Comparison of ENCODE assay signal across 2 cellular contexts in the genomic region with DNA sequence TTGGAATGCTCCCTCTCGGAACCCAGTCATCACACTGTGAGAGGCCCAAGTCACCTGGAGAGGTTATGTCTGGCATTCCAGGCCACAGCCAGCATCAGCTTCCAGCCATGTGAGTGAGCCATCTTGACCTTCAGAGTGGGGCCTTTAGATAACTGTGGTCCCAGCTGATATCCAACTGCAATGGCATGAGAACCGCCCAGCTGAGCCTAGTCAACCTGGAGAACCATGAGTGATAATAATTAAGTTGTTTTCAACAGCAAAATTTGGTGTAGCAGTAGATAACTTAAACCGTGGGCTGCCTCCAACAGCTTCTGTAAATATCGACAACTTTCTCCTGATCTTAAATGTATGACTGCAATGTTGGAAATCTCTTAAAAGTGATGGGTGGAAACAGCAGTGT.
TF ChIP-seq lines count a peak whose summit lies in the region.

No MANE protein-coding gene starts in this region.

TF ChIP-seq in HepG2, 621 proteins besides CTCF, POLR2A, EP300 and RAD21:
- no peak for TF ChIP-seq ZNF274 (CRISPR knock-in tag; IDR thresholded peaks at IDR 0.05)
- no peak for TF ChIP-seq NR3C1 (CRISPR knock-in tag; IDR thresholded peaks at IDR 0.05)
- TF ChIP-seq, protein P1, sequence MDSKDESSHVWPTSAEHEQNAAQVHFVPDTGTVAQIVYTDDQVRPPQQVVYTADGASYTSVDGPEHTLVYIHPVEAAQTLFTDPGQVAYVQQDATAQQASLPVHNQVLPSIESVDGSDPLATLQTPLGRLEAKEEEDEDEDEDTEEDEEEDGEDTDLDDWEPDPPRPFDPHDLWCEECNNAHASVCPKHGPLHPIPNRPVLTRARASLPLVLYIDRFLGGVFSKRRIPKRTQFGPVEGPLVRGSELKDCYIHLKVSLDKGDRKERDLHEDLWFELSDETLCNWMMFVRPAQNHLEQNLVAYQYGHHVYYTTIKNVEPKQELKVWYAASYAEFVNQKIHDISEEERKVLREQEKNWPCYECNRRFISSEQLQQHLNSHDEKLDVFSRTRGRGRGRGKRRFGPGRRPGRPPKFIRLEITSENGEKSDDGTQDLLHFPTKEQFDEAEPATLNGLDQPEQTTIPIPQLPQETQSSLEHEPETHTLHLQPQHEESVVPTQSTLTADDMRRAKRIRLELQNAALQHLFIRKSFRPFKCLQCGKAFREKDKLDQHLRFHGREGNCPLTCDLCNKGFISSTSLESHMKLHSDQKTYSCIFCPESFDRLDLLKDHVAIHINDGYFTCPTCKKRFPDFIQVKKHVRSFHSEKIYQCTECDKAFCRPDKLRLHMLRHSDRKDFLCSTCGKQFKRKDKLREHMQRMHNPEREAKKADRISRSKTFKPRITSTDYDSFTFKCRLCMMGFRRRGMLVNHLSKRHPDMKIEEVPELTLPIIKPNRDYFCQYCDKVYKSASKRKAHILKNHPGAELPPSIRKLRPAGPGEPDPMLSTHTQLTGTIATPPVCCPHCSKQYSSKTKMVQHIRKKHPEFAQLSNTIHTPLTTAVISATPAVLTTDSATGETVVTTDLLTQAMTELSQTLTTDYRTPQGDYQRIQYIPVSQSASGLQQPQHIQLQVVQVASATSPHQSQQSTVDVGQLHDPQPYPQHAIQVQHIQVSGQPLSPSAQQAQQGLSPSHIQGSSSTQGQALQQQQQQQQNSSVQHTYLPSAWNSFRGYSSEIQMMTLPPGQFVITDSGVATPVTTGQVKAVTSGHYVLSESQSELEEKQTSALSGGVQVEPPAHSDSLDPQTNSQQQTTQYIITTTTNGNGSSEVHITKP (CRISPR knock-in tag; IDR thresholded peaks at IDR 0.05; ENCODE audit: low read depth) = no peak
- TF ChIP-seq SOX6 (IDR thresholded peaks at IDR 0.05) = no peak
- TF ChIP-seq SOX6 (CRISPR knock-in tag; IDR thresholded peaks at IDR 0.05) = no peak
- TF ChIP-seq ZNF331 (CRISPR knock-in tag; IDR thresholded peaks at IDR 0.05) = peak; percentile 98
- TF ChIP-seq GTF3A (CRISPR knock-in tag; conservative IDR thresholded peaks at IDR 0.05) = no peak
- TF ChIP-seq, protein P2, sequence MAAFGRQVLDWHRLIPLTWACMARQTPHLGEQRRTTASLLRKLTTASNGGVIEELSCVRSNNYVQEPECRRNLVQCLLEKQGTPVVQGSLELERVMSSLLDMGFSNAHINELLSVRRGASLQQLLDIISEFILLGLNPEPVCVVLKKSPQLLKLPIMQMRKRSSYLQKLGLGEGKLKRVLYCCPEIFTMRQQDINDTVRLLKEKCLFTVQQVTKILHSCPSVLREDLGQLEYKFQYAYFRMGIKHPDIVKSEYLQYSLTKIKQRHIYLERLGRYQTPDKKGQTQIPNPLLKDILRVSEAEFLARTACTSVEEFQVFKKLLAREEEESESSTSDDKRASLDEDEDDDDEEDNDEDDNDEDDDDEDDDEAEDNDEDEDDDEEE (CRISPR knock-in tag; IDR thresholded peaks at IDR 0.05) = no peak
- TF ChIP-seq, protein P3, sequence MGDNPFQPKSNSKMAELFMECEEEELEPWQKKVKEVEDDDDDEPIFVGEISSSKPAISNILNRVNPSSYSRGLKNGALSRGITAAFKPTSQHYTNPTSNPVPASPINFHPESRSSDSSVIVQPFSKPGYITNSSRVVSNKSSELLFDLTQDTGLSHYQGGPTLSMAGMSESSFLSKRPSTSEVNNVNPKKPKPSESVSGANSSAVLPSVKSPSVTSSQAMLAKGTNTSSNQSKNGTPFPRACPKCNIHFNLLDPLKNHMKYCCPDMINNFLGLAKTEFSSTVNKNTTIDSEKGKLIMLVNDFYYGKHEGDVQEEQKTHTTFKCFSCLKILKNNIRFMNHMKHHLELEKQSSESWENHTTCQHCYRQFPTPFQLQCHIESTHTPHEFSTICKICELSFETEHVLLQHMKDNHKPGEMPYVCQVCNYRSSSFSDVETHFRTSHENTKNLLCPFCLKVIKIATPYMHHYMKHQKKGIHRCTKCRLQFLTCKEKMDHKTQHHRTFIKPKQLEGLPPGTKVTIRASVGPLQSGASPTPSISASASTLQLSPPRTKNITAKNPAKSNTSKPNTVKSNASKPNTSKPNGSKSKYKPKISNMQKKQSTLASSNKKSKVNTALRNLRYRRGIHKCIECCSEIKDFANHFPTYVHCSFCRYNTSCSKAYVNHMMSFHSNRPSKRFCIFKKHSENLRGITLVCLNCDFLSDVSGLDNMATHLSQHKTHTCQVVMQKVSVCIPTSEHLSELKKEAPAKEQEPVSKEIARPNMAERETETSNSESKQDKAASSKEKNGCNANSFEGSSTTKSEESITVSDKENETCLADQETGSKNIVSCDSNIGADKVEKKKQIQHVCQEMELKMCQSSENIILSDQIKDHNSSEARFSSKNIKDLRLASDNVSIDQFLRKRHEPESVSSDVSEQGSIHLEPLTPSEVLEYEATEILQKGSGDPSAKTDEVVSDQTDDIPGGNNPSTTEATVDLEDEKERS (CRISPR knock-in tag; IDR thresholded peaks at IDR 0.05) = no peak

TF ChIP-seq in HEK293, 187 proteins besides CTCF, POLR2A, EP300 and RAD21:
- TF ChIP-seq ZNF664 (tag by site-specific recombination; IDR thresholded peaks at IDR 0.05) (peak; percentile 49; the same call in 1 of the 2 replicates), ZXDB (tag by site-specific recombination; IDR thresholded peaks at IDR 0.05) (no peak)
